In the genomic region with DNA sequence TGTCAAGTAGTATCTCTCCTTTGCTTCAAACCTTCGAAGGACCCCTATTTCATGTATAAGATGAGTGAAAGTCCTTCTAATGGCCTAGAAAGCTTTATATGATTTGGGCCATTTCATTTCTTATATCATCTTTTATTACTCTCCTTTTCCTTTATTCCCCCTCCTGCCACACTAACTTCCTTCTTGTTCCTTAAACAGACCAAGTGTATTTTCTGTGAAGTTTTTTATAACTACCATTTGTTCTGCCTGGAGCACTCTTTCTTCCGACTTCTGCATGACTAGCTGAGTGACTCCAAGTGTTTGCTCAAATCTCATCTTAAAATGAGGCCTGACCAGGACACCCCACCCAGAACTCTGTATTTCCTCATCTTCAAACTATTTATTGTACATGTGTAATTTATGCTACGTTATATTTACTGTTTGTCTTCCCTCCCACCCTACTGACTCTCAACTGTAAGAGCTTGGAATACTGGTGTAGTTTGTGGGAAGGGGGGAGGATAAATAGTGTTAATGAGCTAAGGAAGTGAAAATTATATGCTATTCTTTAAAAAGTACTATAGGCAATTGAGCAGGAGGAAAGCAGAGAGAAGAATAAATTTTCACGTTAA, we compare ENCODE assay signal across 15 cellular contexts. TPM values are rescaled to one million over a fixed set of nuclear protein-coding genes. Genes with fewer than 3 reads are reported as not detected.
DNase-seq lines count a peak whose midpoint lies in the region; ATAC-seq, FAIRE-seq and TF ChIP-seq lines count a peak whose summit lies in the region.
"Had no signal": no experiment of that assay in that cellular context is flagged by ENCODE, and none has a peak within 500 bp of the region (broad histone marks: within the 10 kb centered on the region; RNA-seq: fewer than 3 reads in every experiment).

No MANE protein-coding gene starts in this region.

- TF ChIP-seq EP300 in K562 (IDR thresholded peaks at IDR 0.05; ENCODE audit: low read length), result no peak

- H3F3A ChIP-seq in GM23248 (ENCODE audit: insufficient read depth), result no peaks in the 10 kb centered on the region

- no peak for TF ChIP-seq POLR2A in K562 (conservative IDR thresholded peaks at IDR 0.05)

- peaks cover 9 to 37% (median 34%) of the 10 kb centered on the region in 11 experiments; a peak in 21 of 22 replicates for H3K36me3 ChIP-seq in BLaER1 treated with 17β-estradiol and CSF1 and Interleukin-3, amounts not matched to agents 10 nM and 100 nM
- H3K36me3 ChIP-seq in GM23248 (ENCODE audit: low read depth) (no peaks in the 10 kb centered on the region), K562 (ENCODE audit: control insufficient read depth, insufficient read depth, low read length) (peaks cover 5% of the 10 kb centered on the region; the same call in 1 of the 3 replicates)

- peak overlapping the region in 2 of 10 donors; percentile 19 to 52 for H3K27ac Mint-ChIP-seq in naive thymus-derived CD8-positive, alpha-beta T cell
- H3K27ac Mint-ChIP-seq: activated CD8-positive, alpha-beta T cell treated with anti-CD3 and anti-CD28 coated beads, Interleukin-2, amount 10 ng/mL, durations not matched to agents 7 days and 5 days; activated T-helper 2 cell treated with anti-CD3 and anti-CD28 coated beads, Interferon-gamma antibody, Interleukin-2, Interleukin-4, amounts not matched to agents 10 μg/mL and 5 μg/mL and 100 μg/mL, durations not matched to agents 14 hours and 24 hours and 36 hours had no signal

- H3K79me2 ChIP-seq in GM23248 (ENCODE audit: insufficient read depth) (peaks cover 80% of the 10 kb centered on the region), K562 (ENCODE audit: control insufficient read depth, insufficient read depth, low read length) (peaks cover 84% of the 10 kb centered on the region)

- no peaks in the 10 kb centered on the region for H3K9me1 ChIP-seq in K562 (ENCODE audit: control insufficient read depth, insufficient read depth, low read length)

- H3K9ac ChIP-seq in BLaER1 treated with 17β-estradiol and CSF1 and Interleukin-3, amounts not matched to agents 10 nM and 100 nM, result peak overlapping the region in 2 of 11 experiments; percentile 37 to 85; a peak in 3 of 22 replicates
- H3K9ac ChIP-seq in GM23248 (no peak overlapping the region), K562 (ENCODE audit: insufficient read depth in 1 of 2, low read depth in 2 of 2, low read length in 2 of 2) (peak overlapping the region in 1 of 2 experiments; percentile 27; a peak in 2 of 4 replicates)

- in situ Hi-C loops in GM23248 (cut with MboI), result no loop called here
- in situ Hi-C loops in K562 (cut with MboI), result no loop called here

- H3K4me1 Mint-ChIP-seq in naive thymus-derived CD8-positive, alpha-beta T cell, result peaks cover 33 to 72% (median 60%) of the 10 kb centered on the region in 4 donors

- H3K9me2 ChIP-seq in GM23248 (ENCODE audit: insufficient read depth), result no peaks in the 10 kb centered on the region

- no peaks in the 10 kb centered on the region for H3K27me3 ChIP-seq in BLaER1 treated with 17β-estradiol and CSF1 and Interleukin-3, amounts not matched to agents 10 nM and 100 nM
- H3K27me3 ChIP-seq in GM23248 (replicated peaks; ENCODE audit: insufficient read depth), result no peaks in the 10 kb centered on the region
- no peaks in the 10 kb centered on the region for H3K27me3 ChIP-seq in K562 (ENCODE audit: control insufficient read depth in 2 of 2, insufficient read depth in 2 of 2, low read length in 2 of 2)

- H3K36me3 Mint-ChIP-seq in naive thymus-derived CD8-positive, alpha-beta T cell, result peaks cover 7 to 30% (median 20%) of the 10 kb centered on the region in 3 donors

- no peak for TF ChIP-seq RAD21 in K562 (CRISPR knock-in tag; conservative IDR thresholded peaks at IDR 0.05 in 1 of 2, IDR thresholded peaks at IDR 0.05 in 1 of 2)

- peaks cover 0 to 9% (median 2%) of the 10 kb centered on the region in 9 donors for H3K9me3 Mint-ChIP-seq in naive thymus-derived CD8-positive, alpha-beta T cell

- FAIRE-seq in K562 (lab: Jason Lieb, UNC), result peak; percentile 26
- FAIRE-seq: frontal cortex had no signal

- 83 to 86% methylated on average over 4 of the region's 4 CpGs for WGBS in GM23248 (ENCODE audit: low coverage in 1 of 2, low lambda C conversion rate in 2 of 2, missing lambda C conversion rate in 2 of 2), 2 experiments
- 23% methylated on average over 4 of the region's 4 CpGs for WGBS in K562 (ENCODE audit: insufficient coverage, low coverage, missing lambda C conversion rate)

- ATAC-seq in K562 (peak; percentile 21), HG02970 (IDR thresholded peaks at IDR 0.05; ENCODE audit: low FRiP score, unreplicated experiment) (no peak)
- ATAC-seq in naive thymus-derived CD8-positive, alpha-beta T cell, result no peak
- ATAC-seq: activated CD8-positive, alpha-beta T cell treated with anti-CD3 and anti-CD28 coated beads, Interleukin-2, amount 10 ng/mL, durations not matched to agents 7 days and 5 days had no signal

- no peak overlapping the region for H3K4me3 ChIP-seq in BLaER1 treated with 17β-estradiol and CSF1 and Interleukin-3, amounts not matched to agents 10 nM and 100 nM
- 0 out of 2 replicates have a peak overlapping the region, but pooled peaks have one; percentile 97 for H3K4me3 ChIP-seq in GM23248
- peak overlapping the region; percentile 6; the same call in 1 of the 2 replicates for H3K4me3 ChIP-seq in K562

- intact Hi-C loops in K562 (cut with micrococcal nuclease), result loop anchor here (5.0 kb wide), 1 partner anchor 50 kb away; no protein-coding TSS in a partner anchor
- intact Hi-C loops in posterior cingulate gyrus (cut with DNase I), result no loop called here

- H3K4me2 ChIP-seq in BLaER1 treated with 17β-estradiol and CSF1 and Interleukin-3, amounts not matched to agents 10 nM and 100 nM, result peak overlapping the region; percentile 32 to 91 (median 87); a peak in 21 of 22 replicates
- H3K4me2 ChIP-seq in GM23248 (ENCODE audit: unreplicated experiment) (peak overlapping the region; percentile 14), K562 (ENCODE audit: insufficient read depth, low read length) (peak overlapping the region; percentile 71)

- peaks cover 12 to 40% (median 26%) of the 10 kb centered on the region in 11 experiments; a peak in 20 of 22 replicates for H3K9me3 ChIP-seq in BLaER1 treated with 17β-estradiol and CSF1 and Interleukin-3, amounts not matched to agents 10 nM and 100 nM (replicated peaks in 1 of 11)
- no peaks in the 10 kb centered on the region for H3K9me3 ChIP-seq in GM23248 (ENCODE audit: low read depth)
- no peaks in the 10 kb centered on the region; the same call in 1 of the 2 replicates for H3K9me3 ChIP-seq in K562 (replicated peaks; ENCODE audit: control insufficient read depth, insufficient read depth, low read depth, low read length)

- peaks cover 29 to 56% (median 36%) of the 10 kb centered on the region in 10 experiments for H3K4me1 ChIP-seq in BLaER1 treated with 17β-estradiol and CSF1 and Interleukin-3, amounts not matched to agents 10 nM and 100 nM
- H3K4me1 ChIP-seq in GM23248 (ENCODE audit: insufficient read depth), result peaks cover 33% of the 10 kb centered on the region
- H3K4me1 ChIP-seq in K562 (replicated peaks in 1 of 2; ENCODE audit: control insufficient read depth in 2 of 2, insufficient read depth in 2 of 2, low read length in 2 of 2), result peaks cover 8 to 20% of the 10 kb centered on the region in 2 experiments; a peak in 4 of 5 replicates

- no peak for TF ChIP-seq CTCF in K562 (IDR thresholded peaks at IDR 0.05 in 2 of 3, conservative IDR thresholded peaks at IDR 0.05 in 1 of 3; ENCODE audit: insufficient read depth in 2 of 3, low read depth in 1 of 3, low read length in 3 of 3)

- peaks cover 0 to 54% (median 22%) of the 10 kb centered on the region in 11 experiments; a peak in 12 of 22 replicates for H4K20me1 ChIP-seq in BLaER1 treated with 17β-estradiol and CSF1 and Interleukin-3, amounts not matched to agents 10 nM and 100 nM
- H4K20me1 ChIP-seq in GM23248 (ENCODE audit: insufficient read depth), result 0 out of 2 replicates have a peak, but pooled peaks cover 8% of the 10 kb centered on the region
- no peaks in the 10 kb centered on the region for H4K20me1 ChIP-seq in K562 (replicated peaks; ENCODE audit: control insufficient read depth, insufficient read depth, low read length)

- peaks cover 0 to 4% (median 0%) of the 10 kb centered on the region in 5 donors for H3K27me3 Mint-ChIP-seq in naive thymus-derived CD8-positive, alpha-beta T cell
- H3K27me3 Mint-ChIP-seq: naive B cell had no signal

- no peak overlapping the region for H3K27ac ChIP-seq in BLaER1 treated with 17β-estradiol and CSF1 and Interleukin-3, amounts not matched to agents 10 nM and 100 nM
- H3K27ac ChIP-seq in GM23248 (no peak overlapping the region), K562 (ENCODE audit: extremely low read depth, low read depth, low read length) (peak overlapping the region; percentile 37; the same call in 1 of the 3 replicates)

- CTCF ChIA-PET in K562 (lab: Yijun Ruan, JAX; ENCODE audit: low intra/inter-chr PET ratio), result no interaction called here

- BruUV-seq in K562 (replicated peaks; lab: Mats Ljungman, UMichigan), result no TSS peak

- peak overlapping the region in 9 of 10 donors; percentile 0 to 52 (median 23) for H3K4me3 Mint-ChIP-seq in naive thymus-derived CD8-positive, alpha-beta T cell
- H3K4me3 Mint-ChIP-seq: activated CD8-positive, alpha-beta T cell treated with anti-CD3 and anti-CD28 coated beads, Interleukin-2, amount 10 ng/mL, durations not matched to agents 7 days and 5 days had no signal

- POLR2A ChIA-PET in K562 (lab: Yijun Ruan, JAX), result interaction anchor here (0.7 kb wide), 1 partner anchor 277 kb away, joined by 4 read pairs; no protein-coding TSS in a partner anchor
- POLR2A ChIA-PET in naive thymus-derived CD8-positive, alpha-beta T cell (lab: Charles Lee), result no interaction called here

- no peak overlapping the region for H2AFZ ChIP-seq in GM23248
- H2AFZ ChIP-seq in K562 (ENCODE audit: low read depth, low read length), result 0 out of 2 replicates have a peak overlapping the region, but pooled peaks have one; percentile 17

- DNase-seq in GM23248 (no peak), K562 (ENCODE audit: extremely low read depth in 1 of 4, low spot score in 3 of 4) (no peak), posterior cingulate gyrus (no peak), AG20443 (ENCODE audit: low spot score) (no peak), inferior parietal cortex (ENCODE audit: extremely low spot score) (no peak)
- no peak for DNase-seq in naive thymus-derived CD8-positive, alpha-beta T cell
- DNase-seq: activated CD8-positive, alpha-beta T cell treated with anti-CD3 and anti-CD28 coated beads, Interleukin-2, amount 10 ng/mL, durations not matched to agents 7 days and 5 days; amniotic stem cell; naive B cell; NCI-H1694 treated with DMSO at 0.1 percent for 48 hours; NCI-H446 had no signal

RNA-seq across cellular contexts. Expression of gene MINDY3, which starts 3.2 kb away (rescaled TPM):
- 38.2 and 43.1 TPM in 2 replicates for total RNA-seq in GM23248 (2014; rRNA removed; shearing (Covaris generic))
- polyA plus RNA-seq in GM23248 (2016; fragmentation: Nextera tagmentation; extraction: Ambion mirVana) (35.7 and 37.2 TPM in 2 replicates), K562 (2011; rRNA removed) (17.1 and 18.3 TPM in 2 replicates), K562 (2014; fragmentation: Illumina TruSeq; extraction: Trizol) (21.3 and 23.6 TPM in 2 replicates), K562 (2014; fragmentation: Nextera tagmentation; extraction: Ambion mirVana) (10 to 100 TPM; 34.2 to 35.9 TPM), K562 (2014; rRNA removed) (14.7 and 19.2 TPM in 2 replicates)
- total RNA-seq in K562 (2011; cell fraction: chromatin; rRNA removed; ENCODE audit: low replicate concordance), result 13.0 and 53.9 TPM in 2 replicates
- 7.5 and 9.9 TPM in 2 replicates for total RNA-seq in K562 (2011; cell fraction: nucleolus; rRNA removed)
- total RNA-seq in K562 (2011; cell fraction: nucleoplasm; rRNA removed), result 25.6 and 40.0 TPM in 2 replicates
- total RNA-seq in K562 (2014; rRNA removed) (11.7 and 14.0 TPM in 2 replicates), K562 (2014; rRNA removed; fragmentation: Illumina TruSeq; extraction: Trizol) (29.1 and 33.9 TPM in 2 replicates), K562 (2015; rRNA removed; fragmentation: Illumina TruSeq; extraction: Trizol) (28.8 and 29.5 TPM in 2 replicates), K562 (2021) (22.0 and 23.0 TPM in 2 replicates)
- polyA plus RNA-seq in K562 (2011; cell fraction: cytosol; rRNA removed), result 2.9 and 6.9 TPM in 2 replicates
- polyA plus RNA-seq in K562 (2011; cell fraction: nucleus; rRNA removed), result 17.9 and 29.3 TPM in 2 replicates
- polyA plus RNA-seq in K562 (2012), result 16.7 and 29.5 TPM in 2 replicates
- 24.1 and 28.4 TPM in 2 replicates for polyA minus RNA-seq in K562 (2011; rRNA and poly(A)+ RNA removed)
- 9.4 and 10.1 TPM in 2 replicates for polyA minus RNA-seq in K562 (2011; cell fraction: cytosol; rRNA and poly(A)+ RNA removed)
- polyA minus RNA-seq in K562 (2011; cell fraction: nucleus; rRNA and poly(A)+ RNA removed), result 29.1 and 59.8 TPM in 2 replicates
- 10 to 100 TPM; 40.8 to 44.7 TPM for total RNA-seq in naive thymus-derived CD8-positive, alpha-beta T cell
- polyA plus RNA-seq in naive thymus-derived CD8-positive, alpha-beta T cell, result 1 to 10 TPM; 2.6 to 4.7 (median 4.1) TPM

Comparison
In these comparisons a context has a peak if more than half of its experiments do, and no peak if none do; other contexts are left out.
1. H3K4me2 ChIP-seq: peak in every context shown above with its lines; median percentile 87 in BLaER1 treated with 17β-estradiol and CSF1 and Interleukin-3, amounts not matched to agents 10 nM and 100 nM; 71 in K562; 14 in GM23248.
2. H3K4me3 ChIP-seq: peak in GM23248 (single experiment) and K562 (single experiment); none in BLaER1 treated with 17β-estradiol and CSF1 and Interleukin-3, amounts not matched to agents 10 nM and 100 nM (0 of 10).